11 cellular contexts compared by ENCODE assay signal in the genomic region with DNA sequence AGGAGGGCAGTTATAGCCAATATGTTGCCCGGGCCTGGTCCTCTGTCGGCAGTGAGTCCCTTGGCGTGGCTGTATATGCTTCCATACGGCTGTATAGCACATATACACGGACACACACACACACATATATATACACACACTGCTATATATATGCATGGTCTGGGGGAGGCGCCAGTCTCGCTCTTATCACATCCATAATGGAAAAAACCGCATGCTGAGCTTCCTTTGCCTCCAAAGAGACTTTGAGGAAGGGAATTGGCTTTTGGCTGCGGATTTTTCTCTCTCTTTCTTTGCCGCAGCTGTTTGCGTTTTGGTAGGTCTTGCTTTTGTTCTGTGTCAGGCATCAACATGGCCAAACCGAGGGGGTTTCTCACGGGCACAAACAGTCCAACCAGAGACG. TPM values are rescaled to one million over a fixed set of nuclear protein-coding genes. Genes with fewer than 3 reads are reported as not detected.
A peak's percentile ranks its signal among the peaks of the same experiment; 100 is the strongest.
DNase-seq lines count a peak whose midpoint lies in the region; ATAC-seq and TF ChIP-seq lines count a peak whose summit lies in the region.
"Had no signal": no experiment of that assay in that cellular context is flagged by ENCODE, and none has a peak within 500 bp of the region (broad histone marks: within the 10 kb centered on the region; RNA-seq: fewer than 3 reads in every experiment).

No MANE protein-coding gene starts in this region.

- H3K27ac ChIP-seq in brain microvascular endothelial cell (no peak overlapping the region), tibial artery (no peak overlapping the region)

- intact Hi-C loops in tibial artery (cut with DNase I; ENCODE audit: low total_unique reads): no loop called here

- H3K4me1 ChIP-seq in tibial artery: peaks cover 0 to 12% (median under 1%) of the 10 kb centered on the region in 4 donors

- DNase-seq in NCI-H510A treated with DMSO at 0.1 percent for 48 hours (lab: John Stamatoyannopoulos, UW) (peak; percentile 13), NCI-H510A (lab: John Stamatoyannopoulos, UW) (no peak), NCI-H526 treated with DMSO at 0.1 percent for 48 hours (lab: John Stamatoyannopoulos, UW) (peak; percentile 31), brain microvascular endothelial cell (peak; percentile 38), occipital lobe (lab: John Stamatoyannopoulos, UW) (peak; percentile 23), tibial artery (no peak), Ammon's horn (ENCODE audit: low spot score) (no peak)
- DNase-seq: activated naive CD4-positive, alpha-beta T cell; foreskin melanocyte; stimulated activated CD4-positive, alpha-beta T cell treated with anti-CD3 and anti-CD28 coated beads, Interleukin-1b, Interleukin-23, amount 100 ng/mL, for 48 hours had no signal

- no peak for ATAC-seq in GM18511 (IDR thresholded peaks at IDR 0.05; ENCODE audit: unreplicated experiment)

- H3K36me3 ChIP-seq in brain microvascular endothelial cell (replicated peaks) (no peaks in the 10 kb centered on the region), tibial artery (no peaks in the 10 kb centered on the region)

- in situ Hi-C loops in brain microvascular endothelial cell (cut with HindIII; ENCODE audit: low pct_ligation_motif_present, low sequenced_read_pairs): no loop called here

- no peaks in the 10 kb centered on the region for H3K27me3 ChIP-seq in brain microvascular endothelial cell (replicated peaks)
- H3K27me3 ChIP-seq in tibial artery: peaks cover 0 to 39% of the 10 kb centered on the region in 2 donors

- H3K9me3 ChIP-seq in tibial artery: no peaks in the 10 kb centered on the region

- H3K4me3 ChIP-seq in brain microvascular endothelial cell (ENCODE audit: low read depth, low read length) (no peak overlapping the region), tibial artery (no peak overlapping the region)

- peak; percentile 49 for TF ChIP-seq CTCF in brain microvascular endothelial cell (IDR thresholded peaks at IDR 0.05; ENCODE audit: low read depth, low read length, missing control alignments)
- TF ChIP-seq CTCF in tibial artery (IDR thresholded peaks at IDR 0.05): peak in 1 of 2 experiments; percentile 8

RNA-seq across cellular contexts. Expression of a gene that starts 11.3 kb away (rescaled TPM):
- 19.8 TPM for total RNA-seq in occipital lobe

RNA-seq across cellular contexts. Expression of a gene that starts 19.9 kb away (rescaled TPM):
- 10.0 TPM for total RNA-seq in occipital lobe

RNA-seq across cellular contexts. Expression of a gene that starts 20.0 kb away (rescaled TPM):
- total RNA-seq in occipital lobe: 19.0 TPM

RNA-seq across cellular contexts. Expression of a gene that starts 25.1 kb away (rescaled TPM):
- 2.5 TPM for total RNA-seq in occipital lobe

RNA-seq across cellular contexts. Expression of a gene that starts 30.0 kb away (rescaled TPM):
- total RNA-seq in occipital lobe: 7.8 TPM

Comparison
In these comparisons a context has a peak if more than half of its experiments do, and no peak if none do; other contexts are left out.
1. DNase-seq: peak in NCI-H510A treated with DMSO at 0.1 percent for 48 hours (single experiment), NCI-H526 treated with DMSO at 0.1 percent for 48 hours (single experiment), brain microvascular endothelial cell (single experiment) and occipital lobe (single experiment); none in NCI-H510A (single experiment), tibial artery (0 of 2) and Ammon's horn (single experiment).